1 cellular context compared by ENCODE assay signal in genomic region chr19:15280915-15281683, GRCh38.
A peak's percentile ranks its signal among the peaks of the same experiment; 100 is the strongest.
TF ChIP-seq lines count a peak whose summit lies in the region.

No MANE protein-coding gene starts in this region.

TF ChIP-seq in HEK293, 187 proteins besides CTCF, POLR2A, EP300 and RAD21 (continued from another document):
- TF ChIP-seq ZBTB11 (tag by site-specific recombination; conservative IDR thresholded peaks at IDR 0.05; ENCODE audit: low read depth), result no peak
- no peak for TF ChIP-seq ZBTB49 (tag by site-specific recombination; IDR thresholded peaks at IDR 0.05; ENCODE audit: low read depth)
- no peak for TF ChIP-seq BCL11B (tag by site-specific recombination; IDR thresholded peaks at IDR 0.05; ENCODE audit: low read depth)
- no peak for TF ChIP-seq ZNF501 (tag by site-specific recombination; IDR thresholded peaks at IDR 0.05)
- TF ChIP-seq ZNF404 (tag by site-specific recombination; IDR thresholded peaks at IDR 0.05), result no peak
- TF ChIP-seq WT1 (tag by site-specific recombination; IDR thresholded peaks at IDR 0.05), result no peak
- TF ChIP-seq ZNF433 (tag by site-specific recombination; IDR thresholded peaks at IDR 0.05; ENCODE audit: low read depth), result no peak
- TF ChIP-seq ZNF274 (IDR thresholded peaks at IDR 0.05; ENCODE audit: low read length), result no peak
- TF ChIP-seq ZNF274 (tag by site-specific recombination; IDR thresholded peaks at IDR 0.05; ENCODE audit: borderline replicate concordance), result no peak
- TF ChIP-seq ZNF660 (tag by site-specific recombination; IDR thresholded peaks at IDR 0.05), result peak; percentile 90
- peak; percentile 19; the same call in 1 of the 2 replicates for TF ChIP-seq KLF16 (tag by site-specific recombination; IDR thresholded peaks at IDR 0.05)
- no peak for TF ChIP-seq ZNF248 (tag by site-specific recombination; IDR thresholded peaks at IDR 0.05)
- no peak for TF ChIP-seq SETDB1 (IDR thresholded peaks at IDR 0.05; ENCODE audit: insufficient read length, low read length)
- TF ChIP-seq SP2 (tag by site-specific recombination; IDR thresholded peaks at IDR 0.05), result no peak
- peak; percentile 9; the same call in 1 of the 2 replicates for TF ChIP-seq KLF1 (tag by site-specific recombination; IDR thresholded peaks at IDR 0.05)
- peak; percentile 59; the same call in 1 of the 2 replicates for TF ChIP-seq MZF1 (tag by site-specific recombination; IDR thresholded peaks at IDR 0.05; ENCODE audit: borderline replicate concordance)
- no peak for TF ChIP-seq ZNF664 (tag by site-specific recombination; IDR thresholded peaks at IDR 0.05)
- TF ChIP-seq ZBTB48 (tag by site-specific recombination; IDR thresholded peaks at IDR 0.05), result no peak
- TF ChIP-seq ZBTB7A (tag by site-specific recombination; IDR thresholded peaks at IDR 0.05; ENCODE audit: low read depth), result no peak
- TF ChIP-seq ZNF544 (tag by site-specific recombination; IDR thresholded peaks at IDR 0.05), result no peak
- no peak for TF ChIP-seq ZNF140 (tag by site-specific recombination; IDR thresholded peaks at IDR 0.05)
- no peak; the same call in 1 of the 2 replicates for TF ChIP-seq GLIS2 (tag by site-specific recombination; IDR thresholded peaks at IDR 0.05)
- no peak for TF ChIP-seq ZNF658 (tag by site-specific recombination; IDR thresholded peaks at IDR 0.05)
- no peak for TF ChIP-seq SP3 (tag by site-specific recombination; IDR thresholded peaks at IDR 0.05)
- no peak for TF ChIP-seq PRDM2 (tag by site-specific recombination; IDR thresholded peaks at IDR 0.05; ENCODE audit: borderline replicate concordance)
- TF ChIP-seq ZNF513 (tag by site-specific recombination; IDR thresholded peaks at IDR 0.05), result no peak
- no peak; the same call in 1 of the 2 replicates for TF ChIP-seq ZNF76 (tag by site-specific recombination; IDR thresholded peaks at IDR 0.05; ENCODE audit: borderline replicate concordance, low read depth)
- no peak for TF ChIP-seq ZNF175 (tag by site-specific recombination; IDR thresholded peaks at IDR 0.05)
- no peak for TF ChIP-seq ZNF354C (tag by site-specific recombination; IDR thresholded peaks at IDR 0.05; ENCODE audit: borderline replicate concordance, low read depth)
- TF ChIP-seq ZBTB6 (tag by site-specific recombination; IDR thresholded peaks at IDR 0.05), result no peak; the same call in 1 of the 2 replicates
- TF ChIP-seq REST (tag by site-specific recombination; IDR thresholded peaks at IDR 0.05), result no peak
- no peak for TF ChIP-seq ZNF791 (tag by site-specific recombination; IDR thresholded peaks at IDR 0.05)
- TF ChIP-seq OSR2 (tag by site-specific recombination; IDR thresholded peaks at IDR 0.05), result no peak
